16 cellular contexts compared by ENCODE assay signal in the genomic region with DNA sequence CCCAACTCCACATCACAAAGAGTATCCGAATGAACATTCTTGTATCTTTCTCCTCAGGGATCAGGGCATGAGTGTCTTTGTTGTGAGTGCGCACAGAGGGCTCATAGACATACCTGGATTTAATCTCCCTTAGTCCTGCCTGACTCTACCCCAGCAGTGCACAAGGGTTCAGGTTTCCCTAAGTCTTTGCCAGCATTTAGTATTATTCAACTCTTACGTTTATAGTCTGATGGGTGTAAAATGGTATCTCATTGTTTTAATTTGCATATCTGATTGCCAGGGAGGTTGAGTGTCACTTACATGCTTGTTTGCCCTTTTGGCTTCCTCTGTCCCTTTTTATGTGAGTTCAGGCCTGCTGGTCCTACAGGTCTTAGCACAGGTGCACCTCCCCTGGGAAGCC. TPM values are rescaled to one million over a fixed set of nuclear protein-coding genes. Genes with fewer than 3 reads are reported as not detected.
DNase-seq lines count a peak whose midpoint lies in the region; ATAC-seq and TF ChIP-seq lines count a peak whose summit lies in the region.
"Had no signal": no experiment of that assay in that cellular context is flagged by ENCODE, and none has a peak within 500 bp of the region (broad histone marks: within the 10 kb centered on the region; RNA-seq: fewer than 3 reads in every experiment).

No MANE protein-coding gene starts in this region.

- no peaks in the 10 kb centered on the region for H3K36me3 Mint-ChIP-seq in endodermal cell (ENCODE audit: low read depth)
- H3K36me3 Mint-ChIP-seq: CD4-positive, CD25-positive, alpha-beta regulatory T cell; CD8-positive, alpha-beta T cell had no signal

- H3K27ac Mint-ChIP-seq in endodermal cell, result no peak overlapping the region
- H3K27ac Mint-ChIP-seq: B cell; CD4-positive, CD25-positive, alpha-beta regulatory T cell; CD8-positive, alpha-beta T cell had no signal

- 93 to 95% methylated on average over 3 of the region's 3 CpGs for WGBS in endodermal cell (ENCODE audit: insufficient coverage in 1 of 2, insufficient read length in 1 of 2), 2 experiments
- 94 to 95% methylated on average over 3 of the region's 3 CpGs for WGBS in sigmoid colon, 2 donors

- POLR2A ChIA-PET in HCT116 (lab: Charles Lee) (no interaction called here), PC-3 (lab: Charles Lee; ENCODE audit: unreplicated experiment) (no interaction called here)

- no peaks in the 10 kb centered on the region for H3K4me1 Mint-ChIP-seq in endodermal cell
- H3K4me1 Mint-ChIP-seq: B cell; CD4-positive, CD25-positive, alpha-beta regulatory T cell had no signal

- H3K9ac ChIP-seq in HCT116 (ENCODE audit: low read length), result no peak overlapping the region
- no peak overlapping the region for H3K9ac ChIP-seq in PC-3 (ENCODE audit: low read length)
- no peak overlapping the region for H3K9ac ChIP-seq in endodermal cell (ENCODE audit: extremely low read depth, low read length, poor library complexity, severe bottlenecking)
- H3K9ac ChIP-seq: BLaER1 had no signal

- H3K4me1 ChIP-seq in HCT116 (ENCODE audit: control insufficient read depth in 1 of 2, insufficient read depth in 2 of 2, low read length in 2 of 2) (peaks cover 0 to 11% of the 10 kb centered on the region in 2 experiments; a peak in 2 of 4 replicates), PC-3 (ENCODE audit: insufficient read depth, low read length) (peaks cover 13% of the 10 kb centered on the region), endodermal cell (ENCODE audit: control insufficient read depth, insufficient read depth, low read length) (no peaks in the 10 kb centered on the region), sigmoid colon (no peaks in the 10 kb centered on the region)
- H3K4me1 ChIP-seq: BLaER1, Caco-2, HAP-1 had no signal

- H3K36me3 ChIP-seq in HCT116 (ENCODE audit: control insufficient read depth in 1 of 2, insufficient read depth in 2 of 2, low read length in 2 of 2) (no peaks in the 10 kb centered on the region), PC-3 (ENCODE audit: low read depth, low read length) (no peaks in the 10 kb centered on the region), endodermal cell (ENCODE audit: control insufficient read depth, insufficient read depth, low read length) (no peaks in the 10 kb centered on the region), brain microvascular endothelial cell (replicated peaks) (no peaks in the 10 kb centered on the region), sigmoid colon (no peaks in the 10 kb centered on the region)
- H3K36me3 ChIP-seq: BLaER1, HAP-1 had no signal

- H3K9me3 ChIP-seq in HCT116 (ENCODE audit: control insufficient read depth in 1 of 2, insufficient read depth in 1 of 2, low read depth in 1 of 2, low read length in 2 of 2), result no peaks in the 10 kb centered on the region
- no peaks in the 10 kb centered on the region for H3K9me3 ChIP-seq in PC-3 (ENCODE audit: low read length)
- no peaks in the 10 kb centered on the region for H3K9me3 ChIP-seq in endodermal cell (ENCODE audit: control insufficient read depth, low read length)
- no peaks in the 10 kb centered on the region for H3K9me3 ChIP-seq in sigmoid colon
- H3K9me3 ChIP-seq: BLaER1, Caco-2, HAP-1 had no signal

- in situ Hi-C loops in brain microvascular endothelial cell (cut with HindIII; ENCODE audit: low pct_ligation_motif_present, low sequenced_read_pairs), result no loop called here

- no peak overlapping the region for H3K4me3 ChIP-seq in HCT116 (replicated peaks in 1 of 2; ENCODE audit: low read depth in 1 of 2, low read length in 2 of 2)
- H3K4me3 ChIP-seq in PC-3 (ENCODE audit: low read length), result no peak overlapping the region
- no peak overlapping the region for H3K4me3 ChIP-seq in endodermal cell (ENCODE audit: low read length)
- H3K4me3 ChIP-seq in brain microvascular endothelial cell (ENCODE audit: low read depth, low read length), result no peak overlapping the region
- H3K4me3 ChIP-seq in sigmoid colon, result no peak overlapping the region
- H3K4me3 ChIP-seq: BLaER1, HAP-1 had no signal

- TF ChIP-seq RAD21 in HCT116 (IDR thresholded peaks at IDR 0.05; ENCODE audit: low read depth), result no peak

- RAD21 ChIA-PET in HCT116 (lab: Charles Lee; ENCODE audit: low non-redundant PET in 1 of 2, low total read pairs in 2 of 2, uncharacterized antibody in 2 of 2, unreplicated experiment in 2 of 2), result no interaction called here

- H4K20me1 ChIP-seq in HCT116 (ENCODE audit: insufficient read depth) (no peaks in the 10 kb centered on the region), PC-3 (ENCODE audit: low read length) (no peaks in the 10 kb centered on the region)
- H4K20me1 ChIP-seq: BLaER1 had no signal

- no peak for TF ChIP-seq POLR2A in HCT116 (IDR thresholded peaks at IDR 0.05; ENCODE audit: borderline replicate concordance, extremely low read depth, insufficient read depth, insufficient read length)
- TF ChIP-seq POLR2A in sigmoid colon (IDR thresholded peaks at IDR 0.05), result no peak

- H3F3A ChIP-seq in PC-3 (ENCODE audit: low read length, unreplicated experiment), result no peaks in the 10 kb centered on the region

- H3K79me2 ChIP-seq in HCT116 (ENCODE audit: insufficient read depth, low read length) (no peaks in the 10 kb centered on the region), PC-3 (ENCODE audit: low read length) (no peaks in the 10 kb centered on the region)

- intact Hi-C loops in HCT116 (cut with micrococcal nuclease) (no loop called here), PC-3 (cut with micrococcal nuclease) (no loop called here), sigmoid colon (cut with DNase I) (no loop called here)

- BruUV-seq in HCT116 (replicated peaks; lab: Mats Ljungman, UMichigan) (no TSS peak), PC-3 (replicated peaks; lab: Mats Ljungman, UMichigan) (no TSS peak)

- H3K9me3 Mint-ChIP-seq in endodermal cell, result no peaks in the 10 kb centered on the region
- H3K9me3 Mint-ChIP-seq: CD8-positive, alpha-beta T cell had no signal

- CTCF ChIA-PET in HCT116 (lab: Charles Lee) (no interaction called here), PC-3 (lab: Charles Lee) (no interaction called here)

- H3K9me2 ChIP-seq in HCT116 (ENCODE audit: insufficient read depth) (no peaks in the 10 kb centered on the region), PC-3 (replicated peaks; ENCODE audit: low read length) (no peaks in the 10 kb centered on the region)

- no peak overlapping the region for H2AFZ ChIP-seq in HCT116 (ENCODE audit: low read depth, low read length, poor library complexity, severe bottlenecking)
- H2AFZ ChIP-seq in PC-3 (ENCODE audit: low read length), result no peak overlapping the region

- ATAC-seq in HCT116 (no peak), PC-3 (no peak)
- ATAC-seq: CD8-positive, alpha-beta T cell had no signal

- H3K4me3 Mint-ChIP-seq in endodermal cell, result no peak overlapping the region
- H3K4me3 Mint-ChIP-seq: B cell; CD4-positive, CD25-positive, alpha-beta regulatory T cell; CD8-positive, alpha-beta T cell had no signal

- H3K27me3 ChIP-seq in HCT116 (ENCODE audit: insufficient read depth, low read length), result peaks cover 22% of the 10 kb centered on the region; the same call in 1 of the 2 replicates
- H3K27me3 ChIP-seq in PC-3 (ENCODE audit: low read length), result no peaks in the 10 kb centered on the region
- H3K27me3 ChIP-seq in endodermal cell (ENCODE audit: control insufficient read depth, insufficient read depth, low read length, poor library complexity, severe bottlenecking), result peaks cover 20% of the 10 kb centered on the region
- H3K27me3 ChIP-seq in brain microvascular endothelial cell (replicated peaks), result no peaks in the 10 kb centered on the region
- peaks cover 0 to 4% (median 0%) of the 10 kb centered on the region in 3 donors for H3K27me3 ChIP-seq in sigmoid colon
- H3K27me3 ChIP-seq: BLaER1 had no signal

- DNase-seq in HCT116 (ENCODE audit: low read depth, low spot score) (no peak), PC-3 (no peak), endodermal cell (peak; percentile 17), anterior cingulate cortex (lab: John Stamatoyannopoulos, UW) (no peak), brain microvascular endothelial cell (no peak), sigmoid colon (no peak)
- DNase-seq: Caco-2; CD4-positive, CD25-positive, alpha-beta regulatory T cell; CD8-positive, alpha-beta T cell; DMS153; DND-41 had no signal

- H3K27ac ChIP-seq in HCT116 (ENCODE audit: low read depth, low read length) (no peak overlapping the region), PC-3 (ENCODE audit: low read length) (no peak overlapping the region), endodermal cell (ENCODE audit: low read depth, low read length) (no peak overlapping the region), brain microvascular endothelial cell (no peak overlapping the region), sigmoid colon (no peak overlapping the region)
- H3K27ac ChIP-seq: BLaER1, C4-2B had no signal

- no peak for TF ChIP-seq CTCF in HCT116 (IDR thresholded peaks at IDR 0.05 in 2 of 3, conservative IDR thresholded peaks at IDR 0.05 in 1 of 3; ENCODE audit: borderline replicate concordance in 1 of 3, insufficient read depth in 1 of 3, low read depth in 2 of 3, low read length in 2 of 3)
- no peak for TF ChIP-seq CTCF in PC-3 (conservative IDR thresholded peaks at IDR 0.05; ENCODE audit: low read depth, low read length)
- TF ChIP-seq CTCF in endodermal cell (conservative IDR thresholded peaks at IDR 0.05), result no peak
- TF ChIP-seq CTCF in brain microvascular endothelial cell (IDR thresholded peaks at IDR 0.05; ENCODE audit: low read depth, low read length, missing control alignments), result no peak
- no peak for TF ChIP-seq CTCF in sigmoid colon (IDR thresholded peaks at IDR 0.05)

- H3K4me2 ChIP-seq in HCT116 (ENCODE audit: low read length), result peak overlapping the region; percentile 33
- H3K4me2 ChIP-seq in PC-3 (ENCODE audit: low read length), result peak overlapping the region; percentile 4; the same call in 1 of the 2 replicates
- H3K4me2 ChIP-seq: BLaER1 had no signal

- peaks cover 28% of the 10 kb centered on the region for H3K27me3 Mint-ChIP-seq in endodermal cell (ENCODE audit: insufficient read depth)

- TF ChIP-seq EP300 in sigmoid colon (IDR thresholded peaks at IDR 0.05), result no peak

TF ChIP-seq in HCT116, 20 proteins besides CTCF, POLR2A, EP300 and RAD21 (continues in another document):
- TF ChIP-seq, protein P1, sequence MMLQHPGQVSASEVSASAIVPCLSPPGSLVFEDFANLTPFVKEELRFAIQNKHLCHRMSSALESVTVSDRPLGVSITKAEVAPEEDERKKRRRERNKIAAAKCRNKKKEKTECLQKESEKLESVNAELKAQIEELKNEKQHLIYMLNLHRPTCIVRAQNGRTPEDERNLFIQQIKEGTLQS (IDR thresholded peaks at IDR 0.05), result no peak

RNA-seq across cellular contexts. Expression of gene FOXD2, which starts 49.5 kb away (rescaled TPM):
- 1.9 TPM for total RNA-seq in HCT116 (2021; ENCODE audit: unreplicated experiment)
- polyA plus RNA-seq in HCT116 (2012), result 1.0 and 1.5 TPM in 2 replicates
- total RNA-seq in PC-3 (2014; rRNA removed), result 0.80 and 0.86 TPM in 2 replicates
- under 1 TPM; 0.07 to 0.26 TPM for total RNA-seq in endodermal cell
- 0.36 TPM for polyA plus RNA-seq in endodermal cell (2013, experiment 1 of 2)
- 0.08 TPM for polyA plus RNA-seq in endodermal cell (2013, experiment 2 of 2)
- total RNA-seq in sigmoid colon, result under 1 TPM in 2 of 4 donors, not detected in 2; under 0.01 to 0.14 TPM
- 1 to 10 TPM; 3.0 to 4.9 (median 4.5) TPM for polyA plus RNA-seq in sigmoid colon
- polyA plus RNA-seq: AG04450 had no signal
